17 cellular contexts compared by ENCODE assay signal in genomic region chr10:990808-991207, GRCh38. TPM values are rescaled to one million over a fixed set of nuclear protein-coding genes. Genes with fewer than 3 reads are reported as not detected.
DNase-seq lines count a peak whose midpoint lies in the region; ATAC-seq and TF ChIP-seq lines count a peak whose summit lies in the region.
"Had no signal": no experiment of that assay in that cellular context is flagged by ENCODE, and none has a peak within 500 bp of the region (broad histone marks: within the 10 kb centered on the region; RNA-seq: fewer than 3 reads in every experiment).

No MANE protein-coding gene starts in this region.

- peaks cover 21% of the 10 kb centered on the region for H3K4me1 ChIP-seq in GM23338 (ENCODE audit: insufficient read depth)

- H4K20me1 ChIP-seq in GM23338 (replicated peaks; ENCODE audit: insufficient read depth) = peaks cover 66% of the 10 kb centered on the region

- H3K9me2 ChIP-seq in GM23338 (ENCODE audit: insufficient read depth) = no peaks in the 10 kb centered on the region

- H3K4me2 ChIP-seq in GM23338 = no peak overlapping the region

- H3K9me3 ChIP-seq in CD4-positive, alpha-beta T cell (ENCODE audit: control insufficient read depth, low read length) = no peaks in the 10 kb centered on the region
- H3K9me3 ChIP-seq: SJSA1, stomach had no signal

- no peaks in the 10 kb centered on the region for H3K27me3 ChIP-seq in CD4-positive, alpha-beta T cell (ENCODE audit: control insufficient read depth, insufficient read depth, low read length)
- H3K27me3 ChIP-seq in GM23338 (ENCODE audit: insufficient read depth) = no peaks in the 10 kb centered on the region
- H3K27me3 ChIP-seq: SJSA1, stomach had no signal

- H3K36me3 Mint-ChIP-seq in CD4-positive, alpha-beta T cell (ENCODE audit: low read depth) = peaks cover 66% of the 10 kb centered on the region
- H3K36me3 Mint-ChIP-seq in GM23338 (ENCODE audit: low read depth) (peaks cover 65% of the 10 kb centered on the region), natural killer cell (peaks cover 12% of the 10 kb centered on the region)
- peaks cover 54% of the 10 kb centered on the region for H3K36me3 Mint-ChIP-seq in activated naive CD8-positive, alpha-beta T cell treated with anti-CD3 and anti-CD28 coated beads for 36 hours

- H3K9me3 Mint-ChIP-seq in CD4-positive, alpha-beta T cell = no peaks in the 10 kb centered on the region
- H3K9me3 Mint-ChIP-seq in GM23338 = no peaks in the 10 kb centered on the region; the same call in 1 of the 3 replicates
- no peaks in the 10 kb centered on the region for H3K9me3 Mint-ChIP-seq in activated naive CD8-positive, alpha-beta T cell treated with anti-CD3 and anti-CD28 coated beads for 36 hours
- H3K9me3 Mint-ChIP-seq in natural killer cell = no peaks in the 10 kb centered on the region
- H3K9me3 Mint-ChIP-seq: CD14-positive monocyte had no signal

- H3F3A ChIP-seq in GM23338 (replicated peaks; ENCODE audit: low read depth) = peaks cover 22% of the 10 kb centered on the region; the same call in 1 of the 2 replicates

- POLR2A ChIA-PET in CD4-positive, alpha-beta T cell (lab: Charles Lee) = no interaction called here

- peaks cover 37% of the 10 kb centered on the region for H3K36me3 ChIP-seq in GM23338 (ENCODE audit: insufficient read depth)

- ATAC-seq in CD4-positive, alpha-beta T cell (ENCODE audit: poor library complexity) = no peak
- ATAC-seq in GM23338 (no peak), natural killer cell (no peak), HG02852 (IDR thresholded peaks at IDR 0.05; ENCODE audit: unreplicated experiment) (no peak)

- H3K4me3 Mint-ChIP-seq in CD4-positive, alpha-beta T cell = peak overlapping the region; percentile 70
- peak overlapping the region; percentile 42; the same call in 2 of the 3 replicates for H3K4me3 Mint-ChIP-seq in GM23338
- peak overlapping the region; percentile 93 for H3K4me3 Mint-ChIP-seq in activated naive CD8-positive, alpha-beta T cell treated with anti-CD3 and anti-CD28 coated beads for 36 hours
- H3K4me3 Mint-ChIP-seq in natural killer cell = peak overlapping the region; percentile 1
- H3K4me3 Mint-ChIP-seq: CD14-positive monocyte had no signal

- no peak overlapping the region for H3K27ac ChIP-seq in CD4-positive, alpha-beta T cell (ENCODE audit: low read depth, low read length)
- no peak overlapping the region for H3K27ac ChIP-seq in GM23338 (ENCODE audit: low read depth)
- H3K27ac ChIP-seq: SJSA1, stomach, VCaP had no signal

- intact Hi-C loops in CD4-positive, alpha-beta T cell (cut with DNase I, micrococcal nuclease) = no loop called here
- intact Hi-C loops in natural killer cell (cut with micrococcal nuclease) = no loop called here

- DNase-seq in CD4-positive, alpha-beta T cell = no peak
- DNase-seq in GM23338 (ENCODE audit: low spot score) (no peak), natural killer cell (no peak), NCI-H2171 treated with DMSO at 0.1 percent for 48 hours (lab: John Stamatoyannopoulos, UW) (no peak), HT-29 (ENCODE audit: low spot score) (no peak)
- no peak for DNase-seq in activated naive CD8-positive, alpha-beta T cell treated with anti-CD3 and anti-CD28 coated beads for 36 hours
- DNase-seq: activated gamma-delta T cell; central memory CD4-positive, alpha-beta T cell; GF-D8; retina; stimulated activated CD4-positive, alpha-beta T cell treated with anti-CD3 and anti-CD28 coated beads, Interleukin-4, amount 100 ng/mL, for 24 hours; stomach had no signal

- H3K27ac Mint-ChIP-seq in CD4-positive, alpha-beta T cell = peak overlapping the region; percentile 62
- H3K27ac Mint-ChIP-seq in GM23338 = no peak overlapping the region
- H3K27ac Mint-ChIP-seq in activated naive CD8-positive, alpha-beta T cell treated with anti-CD3 and anti-CD28 coated beads for 36 hours = peak overlapping the region; percentile 37
- peak overlapping the region in 1 of 2 donors; percentile 5 for H3K27ac Mint-ChIP-seq in natural killer cell

- CTCF ChIA-PET in CD4-positive, alpha-beta T cell (lab: Charles Lee) = no interaction called here

- no peaks in the 10 kb centered on the region for H3K27me3 Mint-ChIP-seq in CD4-positive, alpha-beta T cell
- H3K27me3 Mint-ChIP-seq in GM23338 (ENCODE audit: insufficient read depth, low read depth, poor library complexity) (peaks cover 21% of the 10 kb centered on the region), natural killer cell (ENCODE audit: low read depth in 2 of 2) (no peaks in the 10 kb centered on the region)
- no peaks in the 10 kb centered on the region for H3K27me3 Mint-ChIP-seq in activated naive CD8-positive, alpha-beta T cell treated with anti-CD3 and anti-CD28 coated beads for 36 hours

- peaks cover 76% of the 10 kb centered on the region for H3K79me2 ChIP-seq in GM23338 (replicated peaks; ENCODE audit: insufficient read depth)

- peaks cover 46% of the 10 kb centered on the region for H3K4me1 Mint-ChIP-seq in CD4-positive, alpha-beta T cell (ENCODE audit: low read depth)
- H3K4me1 Mint-ChIP-seq in GM23338 (peaks cover 17% of the 10 kb centered on the region), natural killer cell (peaks cover 44 to 60% of the 10 kb centered on the region in 2 donors)
- peaks cover 33% of the 10 kb centered on the region for H3K4me1 Mint-ChIP-seq in activated naive CD8-positive, alpha-beta T cell treated with anti-CD3 and anti-CD28 coated beads for 36 hours

- TF ChIP-seq CTCF in CD4-positive, alpha-beta T cell (IDR thresholded peaks at IDR 0.05) = no peak
- no peak for TF ChIP-seq CTCF in GM23338 (conservative IDR thresholded peaks at IDR 0.05; ENCODE audit: low read depth in 2 of 2)
- TF ChIP-seq CTCF in natural killer cell (IDR thresholded peaks at IDR 0.05) = no peak

- no peak overlapping the region for H2AFZ ChIP-seq in GM23338

- no peak overlapping the region for H3K4me3 ChIP-seq in GM23338
- H3K4me3 ChIP-seq: SJSA1, stomach had no signal

TF ChIP-seq in GM23338, 12 proteins besides CTCF, POLR2A, EP300 and RAD21 (continues in another document):
- TF ChIP-seq STAT1 (IDR thresholded peaks at IDR 0.05; ENCODE audit: unreplicated experiment) (no peak), ETS1 (IDR thresholded peaks at IDR 0.05) (no peak), EZH2 (IDR thresholded peaks at IDR 0.05; ENCODE audit: low read depth, unreplicated experiment) (no peak), POLR2AphosphoS5 (IDR thresholded peaks at IDR 0.05; ENCODE audit: low read depth) (no peak)

RNA-seq across cellular contexts. Expression of gene GTPBP4, which starts 2.6 kb away (rescaled TPM):
- 10 to 100 TPM; 50.3 to 53.7 TPM for total RNA-seq in CD4-positive, alpha-beta T cell
- total RNA-seq in GM23338 (2014; rRNA removed; shearing (Covaris generic)) = 48.7 and 56.5 TPM in 2 replicates
- polyA plus RNA-seq in GM23338 (2016; fragmentation: Nextera tagmentation; extraction: Ambion mirVana) = 51.2 and 62.6 TPM in 2 replicates
- 100 to 1,000 TPM; 158 to 163 TPM for total RNA-seq in activated naive CD8-positive, alpha-beta T cell treated with anti-CD3 and anti-CD28 coated beads for 36 hours
- total RNA-seq in natural killer cell = 10 to 100 TPM; 53.9 to 99.6 (median 72.5) TPM
- total RNA-seq in HT-29 (2014; rRNA removed; shearing (Covaris generic)) = 49.5 and 52.3 TPM in 2 replicates

RNA-seq across cellular contexts. Expression of gene IDI2, which starts 34.9 kb away (rescaled TPM):
- not detected for total RNA-seq in CD4-positive, alpha-beta T cell
- total RNA-seq in GM23338 (2014; rRNA removed; shearing (Covaris generic)) = not detected in 2 replicates
- polyA plus RNA-seq in GM23338 (2016; fragmentation: Nextera tagmentation; extraction: Ambion mirVana) = not detected in 2 replicates
- not detected for total RNA-seq in activated naive CD8-positive, alpha-beta T cell treated with anti-CD3 and anti-CD28 coated beads for 36 hours
- total RNA-seq in natural killer cell = not detected
- not detected in 2 replicates for total RNA-seq in HT-29 (2014; rRNA removed; shearing (Covaris generic))
- total RNA-seq: mucosa of gallbladder, SJSA1 had no signal
- polyA plus RNA-seq: CD14-positive monocyte, stomach had no signal

RNA-seq across cellular contexts. Expression of gene IDI1, which starts 58.1 kb away (rescaled TPM):
- total RNA-seq in CD4-positive, alpha-beta T cell = 100 to 1,000 TPM; 244 to 250 TPM
- total RNA-seq in GM23338 (2014; rRNA removed; shearing (Covaris generic)) = 147 and 154 TPM in 2 replicates
- 99.0 and 119 TPM in 2 replicates for polyA plus RNA-seq in GM23338 (2016; fragmentation: Nextera tagmentation; extraction: Ambion mirVana)
- 10 to 100 TPM; 68.1 to 68.7 TPM for total RNA-seq in activated naive CD8-positive, alpha-beta T cell treated with anti-CD3 and anti-CD28 coated beads for 36 hours
- total RNA-seq in natural killer cell = 100 to 1,000 TPM; 156 to 229 (median 163) TPM
- 66.9 and 70.7 TPM in 2 replicates for total RNA-seq in HT-29 (2014; rRNA removed; shearing (Covaris generic))

RNA-seq across cellular contexts. Expression of gene LARP4B, which starts 59.3 kb away (rescaled TPM):
- 10 to 100 TPM; 33.1 to 40.2 TPM for total RNA-seq in CD4-positive, alpha-beta T cell
- 52.3 and 59.6 TPM in 2 replicates for total RNA-seq in GM23338 (2014; rRNA removed; shearing (Covaris generic))
- 14.6 and 18.3 TPM in 2 replicates for polyA plus RNA-seq in GM23338 (2016; fragmentation: Nextera tagmentation; extraction: Ambion mirVana)
- total RNA-seq in activated naive CD8-positive, alpha-beta T cell treated with anti-CD3 and anti-CD28 coated beads for 36 hours = 100 to 1,000 TPM; 106 to 114 TPM
- 10 to 100 TPM; 75.5 to 95.4 (median 90.2) TPM for total RNA-seq in natural killer cell
- total RNA-seq in HT-29 (2014; rRNA removed; shearing (Covaris generic)) = 60.6 and 71.1 TPM in 2 replicates

Comparison
In these comparisons a context has a peak if more than half of its experiments do, and no peak if none do; other contexts are left out.
1. H3K4me3 Mint-ChIP-seq: peak in every context shown above with its lines; median percentile 93 in activated naive CD8-positive, alpha-beta T cell treated with anti-CD3 and anti-CD28 coated beads for 36 hours; 70 in CD4-positive, alpha-beta T cell; 42 in GM23338; 1 in natural killer cell.